ENCODE assay signal across 8 cellular contexts in the genomic region with DNA sequence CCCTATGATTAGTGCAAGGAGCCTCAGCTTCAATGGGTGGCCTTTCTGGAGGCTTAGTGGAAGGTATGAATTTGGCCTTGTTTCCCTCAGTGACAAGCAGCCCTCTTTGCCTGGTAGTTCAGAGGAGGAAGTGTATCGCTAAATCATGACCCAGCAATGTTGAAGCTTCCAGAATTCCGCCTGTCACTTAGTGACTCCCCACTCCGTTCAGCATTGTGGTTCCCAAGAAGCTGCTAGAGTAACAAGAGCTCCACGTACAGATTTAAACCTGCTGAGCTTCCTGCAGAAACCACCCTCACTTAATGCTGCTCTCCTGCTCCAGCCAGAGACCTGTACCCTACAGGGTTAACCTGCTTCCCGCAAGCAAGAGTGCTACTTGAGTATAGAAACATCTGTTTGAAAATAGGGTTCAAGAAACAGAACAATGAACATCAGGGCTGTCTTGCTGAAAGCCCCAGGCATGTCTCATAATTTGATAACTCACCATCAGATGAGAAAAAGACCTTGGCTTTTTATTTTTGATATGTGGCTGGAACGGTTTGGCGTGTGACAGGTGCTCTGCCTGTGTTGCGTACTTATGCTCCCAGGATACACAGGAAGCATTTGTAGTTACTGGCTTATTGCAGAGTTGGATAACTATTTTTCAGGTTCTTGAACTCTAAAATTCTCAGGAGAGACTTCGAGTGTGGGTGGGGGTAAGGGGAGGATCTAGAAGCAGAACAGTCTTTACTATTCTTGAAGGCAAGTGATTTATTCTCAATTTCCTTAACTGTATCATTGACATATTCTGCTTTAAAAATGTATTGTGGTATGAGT.
DNase-seq lines count a peak whose midpoint lies in the region; ATAC-seq, FAIRE-seq and TF ChIP-seq lines count a peak whose summit lies in the region.

No MANE protein-coding gene starts in this region.

- H3K4me2 ChIP-seq in astrocyte (ENCODE audit: low read length): peak overlapping the region; percentile 91

- H3K36me3 ChIP-seq in astrocyte (ENCODE audit: insufficient read depth, low read length): no peaks in the 10 kb centered on the region
- H3K36me3 ChIP-seq in testis (ENCODE audit: low read depth, missing control alignments): no peaks in the 10 kb centered on the region

- H3K27ac Mint-ChIP-seq in astrocyte (ENCODE audit: unreplicated experiment): peak overlapping the region; percentile 68

- peaks cover 37% of the 10 kb centered on the region for H3K27me3 ChIP-seq in astrocyte (ENCODE audit: insufficient read depth, low read length)
- H3K27me3 ChIP-seq in testis: no peaks in the 10 kb centered on the region

- no peaks in the 10 kb centered on the region for H3K79me2 ChIP-seq in astrocyte (ENCODE audit: insufficient read depth, low read length)

- H3K4me3 ChIP-seq in astrocyte (ENCODE audit: insufficient read depth, low read depth, low read length): peak overlapping the region; percentile 56
- peak overlapping the region; percentile 62 to 76 for H3K4me3 ChIP-seq in testis

- no peak for ATAC-seq in GM19452 (IDR thresholded peaks at IDR 0.05; ENCODE audit: unreplicated experiment)

- WGBS in testis, 2 donors: 18 to 35% methylated on average over 9 of the region's 9 CpGs

- peak; percentile 59 for DNase-seq in NCI-H1092 treated with DMSO at 0.1 percent for 48 hours (lab: John Stamatoyannopoulos, UW)
- DNase-seq in NCI-H1092 (lab: John Stamatoyannopoulos, UW): no peak
- no peak for DNase-seq in astrocyte (ENCODE audit: low read depth)
- DNase-seq in left kidney (ENCODE audit: low read depth, low spot score): peak; percentile 47
- no peak for DNase-seq in testis
- no peak for DNase-seq in NCI-H1436 treated with DMSO at 0.1 percent for 48 hours (lab: John Stamatoyannopoulos, UW)
- DNase-seq in stimulated activated naive CD4-positive, alpha-beta T cell treated with Interleukin-2 at 50 U/mL for 16 hours (lab: John Stamatoyannopoulos, UW): no peak

- peak overlapping the region; percentile 80 for H3K4me3 Mint-ChIP-seq in astrocyte (ENCODE audit: unreplicated experiment)

- H3K9ac ChIP-seq in astrocyte (ENCODE audit: low read length): peak overlapping the region; percentile 33

- no peaks in the 10 kb centered on the region for H3K9me3 Mint-ChIP-seq in astrocyte (ENCODE audit: unreplicated experiment)

- H3K4me1 ChIP-seq in astrocyte (ENCODE audit: insufficient read depth, low read length) (peaks cover 12% of the 10 kb centered on the region), testis (peaks cover 4% of the 10 kb centered on the region)

- TF ChIP-seq CTCF in astrocyte (IDR thresholded peaks at IDR 0.05; ENCODE audit: insufficient read depth, low read depth, low read length): no peak
- no peak for TF ChIP-seq CTCF in testis (IDR thresholded peaks at IDR 0.05)

- no peak overlapping the region for H3K27ac ChIP-seq in astrocyte (ENCODE audit: low read depth, low read length)
- no peak overlapping the region for H3K27ac ChIP-seq in testis

- no peak for FAIRE-seq in astrocyte (lab: Jason Lieb, UNC)

- H3K27me3 Mint-ChIP-seq in astrocyte (ENCODE audit: low read depth, unreplicated experiment): peaks cover 27% of the 10 kb centered on the region

- H3K4me1 Mint-ChIP-seq in astrocyte (ENCODE audit: low read depth, unreplicated experiment): peaks cover 7% of the 10 kb centered on the region

- no peaks in the 10 kb centered on the region for H4K20me1 ChIP-seq in astrocyte (ENCODE audit: insufficient read depth, low read length)

- no peaks in the 10 kb centered on the region for H3K36me3 Mint-ChIP-seq in astrocyte (ENCODE audit: low read depth, unreplicated experiment)

- TF ChIP-seq POLR2A in testis (IDR thresholded peaks at IDR 0.05): no peak

- intact Hi-C loops in testis (cut with DNase I; ENCODE audit: low total_unique reads): no loop called here

- H3K9me3 ChIP-seq in astrocyte (ENCODE audit: insufficient read depth, low read depth, low read length): no peaks in the 10 kb centered on the region
- H3K9me3 ChIP-seq in testis: no peaks in the 10 kb centered on the region

- peak overlapping the region; percentile 88 for H2AFZ ChIP-seq in astrocyte (ENCODE audit: low read depth, low read length)

Comparison
In these comparisons a context has a peak if more than half of its experiments do, and no peak if none do; other contexts are left out.
1. DNase-seq: peak in NCI-H1092 treated with DMSO at 0.1 percent for 48 hours (single experiment) and left kidney (single experiment); none in NCI-H1092 (single experiment), astrocyte (single experiment), testis (single experiment), NCI-H1436 treated with DMSO at 0.1 percent for 48 hours (single experiment) and stimulated activated naive CD4-positive, alpha-beta T cell treated with Interleukin-2 at 50 U/mL for 16 hours (single experiment).